Comparison of ENCODE assay signal across 1 cellular context in genomic region chrX:149540133-149540620, GRCh38.
TF ChIP-seq lines count a peak whose summit lies in the region.

No MANE protein-coding gene starts in this region.

TF ChIP-seq in endothelial cell of umbilical vein, 7 proteins besides CTCF, POLR2A, EP300 and RAD21 (continued from another document):
- no peak for TF ChIP-seq MAX (IDR thresholded peaks at IDR 0.05; ENCODE audit: insufficient read depth, insufficient read length)
- TF ChIP-seq FOS (IDR thresholded peaks at IDR 0.05; ENCODE audit: borderline replicate concordance, insufficient read depth, low read length) = no peak
- no peak for TF ChIP-seq MYC (IDR thresholded peaks at IDR 0.05; ENCODE audit: low read depth, low read length)
- TF ChIP-seq EZH2 (IDR thresholded peaks at IDR 0.05; ENCODE audit: borderline replicate concordance, low read depth, low read length, severe bottlenecking) = no peak
- no peak for TF ChIP-seq GATA2 (IDR thresholded peaks at IDR 0.05; ENCODE audit: insufficient read depth, insufficient read length, low read depth, low read length)
- TF ChIP-seq POLR2AphosphoS5 (IDR thresholded peaks at IDR 0.05; ENCODE audit: insufficient read depth, low read depth, low read length) = no peak
